ENCODE assay signal across 10 cellular contexts in genomic region chr13:98751397-98752110, GRCh38. TPM values are rescaled to one million over a fixed set of nuclear protein-coding genes. Genes with fewer than 3 reads are reported as not detected.
DNase-seq lines count a peak whose midpoint lies in the region; ATAC-seq, FAIRE-seq and TF ChIP-seq lines count a peak whose summit lies in the region.
"Had no signal": no experiment of that assay in that cellular context is flagged by ENCODE, and none has a peak within 500 bp of the region (broad histone marks: within the 10 kb centered on the region; RNA-seq: fewer than 3 reads in every experiment).

No MANE protein-coding gene starts in this region.

- WGBS in upper lobe of left lung, 2 donors = 35 to 40% methylated on average over 10 to 14 of the region's 14 CpGs

- no peak for TF ChIP-seq EP300 in upper lobe of left lung (IDR thresholded peaks at IDR 0.05)

- ATAC-seq in activated naive CD8-positive, alpha-beta T cell treated with anti-CD3 and anti-CD28 coated beads, Interleukin-2, amount 50 U/mL, for 24 hours = no peak
- ATAC-seq in left lung (peak; percentile 41), upper lobe of left lung (ENCODE audit: low FRiP score in 2 of 2) (peak in 1 of 2 donors; percentile 25)

- peaks cover 8% of the 10 kb centered on the region for H3K36me3 Mint-ChIP-seq in activated naive CD8-positive, alpha-beta T cell
- H3K36me3 Mint-ChIP-seq in activated naive CD8-positive, alpha-beta T cell treated with anti-CD3 and anti-CD28 coated beads, Interleukin-2, amount 50 U/mL, for 24 hours (ENCODE audit: low read depth) = peaks cover 7% of the 10 kb centered on the region
- H3K36me3 Mint-ChIP-seq: CD4-positive, CD25-positive, alpha-beta regulatory T cell had no signal

- H4K20me1 ChIP-seq in MM.1S (ENCODE audit: insufficient read depth, low read length) = no peaks in the 10 kb centered on the region

- no peaks in the 10 kb centered on the region for H3K79me2 ChIP-seq in MM.1S (ENCODE audit: low read length)

- no peak overlapping the region for H3K27ac Mint-ChIP-seq in activated naive CD8-positive, alpha-beta T cell
- H3K27ac Mint-ChIP-seq in activated naive CD8-positive, alpha-beta T cell treated with anti-CD3 and anti-CD28 coated beads, Interleukin-2, amount 50 U/mL, for 24 hours = no peak overlapping the region
- H3K27ac Mint-ChIP-seq: CD4-positive, CD25-positive, alpha-beta regulatory T cell had no signal

- peaks cover 5% of the 10 kb centered on the region for H3K9me3 Mint-ChIP-seq in activated naive CD8-positive, alpha-beta T cell (ENCODE audit: low read depth)
- H3K9me3 Mint-ChIP-seq in activated naive CD8-positive, alpha-beta T cell treated with anti-CD3 and anti-CD28 coated beads, Interleukin-2, amount 50 U/mL, for 24 hours = peaks cover 12% of the 10 kb centered on the region

- no peak for FAIRE-seq in RCC 7860 (lab: Jason Lieb, UNC)

- H3K27me3 ChIP-seq in colonic mucosa (peaks cover 24% of the 10 kb centered on the region), left lung (peaks cover 25 to 60% of the 10 kb centered on the region in 2 donors), upper lobe of left lung (peaks cover 0 to 22% (median 9%) of the 10 kb centered on the region in 4 donors), MM.1S (replicated peaks; ENCODE audit: insufficient read depth, low read length) (no peaks in the 10 kb centered on the region)

- H3K27me3 Mint-ChIP-seq in activated naive CD8-positive, alpha-beta T cell = peaks cover 37% of the 10 kb centered on the region
- peaks cover 53% of the 10 kb centered on the region for H3K27me3 Mint-ChIP-seq in activated naive CD8-positive, alpha-beta T cell treated with anti-CD3 and anti-CD28 coated beads, Interleukin-2, amount 50 U/mL, for 24 hours

- TF ChIP-seq CTCF in colonic mucosa (IDR thresholded peaks at IDR 0.05) = no peak
- no peak for TF ChIP-seq CTCF in left lung (IDR thresholded peaks at IDR 0.05)
- TF ChIP-seq CTCF in upper lobe of left lung (IDR thresholded peaks at IDR 0.05) = no peak
- TF ChIP-seq CTCF in MM.1S (IDR thresholded peaks at IDR 0.05; ENCODE audit: low read length) = no peak

- H3K4me2 ChIP-seq in MM.1S (ENCODE audit: low read depth, low read length) = no peak overlapping the region

- H3K4me1 Mint-ChIP-seq in activated naive CD8-positive, alpha-beta T cell (ENCODE audit: low read depth) = peaks cover 7% of the 10 kb centered on the region
- H3K4me1 Mint-ChIP-seq in activated naive CD8-positive, alpha-beta T cell treated with anti-CD3 and anti-CD28 coated beads, Interleukin-2, amount 50 U/mL, for 24 hours = no peaks in the 10 kb centered on the region

- no peak overlapping the region for H2AFZ ChIP-seq in MM.1S (ENCODE audit: low read length)

- H3K9ac ChIP-seq in colonic mucosa (ENCODE audit: low read depth in 2 of 2, low read length in 2 of 2) (no peak overlapping the region), MM.1S (ENCODE audit: low read length) (no peak overlapping the region)

- intact Hi-C loops in colonic mucosa (cut with DNase I) = no loop called here
- intact Hi-C loops in left lung (cut with DNase I) = no loop called here

- H3K9me3 ChIP-seq in colonic mucosa (no peaks in the 10 kb centered on the region), left lung (no peaks in the 10 kb centered on the region), upper lobe of left lung (peaks cover 0 to 4% (median 4%) of the 10 kb centered on the region in 4 donors), MM.1S (replicated peaks; ENCODE audit: insufficient read depth, low read length) (no peaks in the 10 kb centered on the region)

- peak overlapping the region; percentile 42 for H3K4me3 ChIP-seq in colonic mucosa
- H3K4me3 ChIP-seq in left lung = peak overlapping the region; percentile 5 to 24
- H3K4me3 ChIP-seq in upper lobe of left lung = peak overlapping the region; percentile 5 to 48 (median 39)
- no peak overlapping the region for H3K4me3 ChIP-seq in MM.1S (ENCODE audit: low read length)

- H3F3A ChIP-seq in MM.1S (ENCODE audit: insufficient read depth, low read length) = no peaks in the 10 kb centered on the region

- no peaks in the 10 kb centered on the region for H3K9me2 ChIP-seq in MM.1S (replicated peaks; ENCODE audit: insufficient read depth, low read length)

- H3K36me3 ChIP-seq in colonic mucosa = no peaks in the 10 kb centered on the region
- no peaks in the 10 kb centered on the region for H3K36me3 ChIP-seq in left lung
- no peaks in the 10 kb centered on the region for H3K36me3 ChIP-seq in upper lobe of left lung
- H3K36me3 ChIP-seq in MM.1S (replicated peaks; ENCODE audit: insufficient read depth, low read length) = no peaks in the 10 kb centered on the region

- H3K4me3 Mint-ChIP-seq in activated naive CD8-positive, alpha-beta T cell = peak overlapping the region; percentile 63
- H3K4me3 Mint-ChIP-seq in activated naive CD8-positive, alpha-beta T cell treated with anti-CD3 and anti-CD28 coated beads, Interleukin-2, amount 50 U/mL, for 24 hours = no peak overlapping the region

- H3K4me1 ChIP-seq in colonic mucosa = no peaks in the 10 kb centered on the region
- H3K4me1 ChIP-seq in left lung = peaks cover 10 to 13% of the 10 kb centered on the region in 2 donors
- peaks cover 5 to 14% (median 11%) of the 10 kb centered on the region in 4 donors for H3K4me1 ChIP-seq in upper lobe of left lung
- H3K4me1 ChIP-seq in MM.1S (ENCODE audit: low read length) = no peaks in the 10 kb centered on the region

- DNase-seq in activated naive CD8-positive, alpha-beta T cell treated with anti-CD3 and anti-CD28 coated beads, Interleukin-2, amount 50 U/mL, for 24 hours = no peak
- DNase-seq in colonic mucosa = no peak
- no peak for DNase-seq in left lung
- peak in 1 of 2 donors; percentile 25 for DNase-seq in upper lobe of left lung
- no peak for DNase-seq in MM.1S
- DNase-seq in stimulated activated CD4-positive, alpha-beta T cell treated with anti-CD3 and anti-CD28 coated beads, Interleukin-4, amount 100 ng/mL, for 4 hours = no peak
- DNase-seq in RCC 7860 (ENCODE audit: low spot score) = no peak
- DNase-seq: CD4-positive, CD25-positive, alpha-beta regulatory T cell; NCI-H2029 treated with DMSO at 0.1 percent for 48 hours had no signal

- H3K27ac ChIP-seq in colonic mucosa (no peak overlapping the region), left lung (no peak overlapping the region), upper lobe of left lung (no peak overlapping the region), MM.1S (ENCODE audit: low read length) (no peak overlapping the region)

- no peak for TF ChIP-seq POLR2A in upper lobe of left lung (IDR thresholded peaks at IDR 0.05)

RNA-seq across cellular contexts. Expression of gene SLC15A1, which starts 0.9 kb away (rescaled TPM):
- total RNA-seq in colonic mucosa (10 to 100 TPM in 1 of 2 donors, 1 to 10 TPM in 1; 2.4 to 38.5 TPM), left lung (not detected), upper lobe of left lung (under 1 TPM in 3 of 6 donors, not detected in 3; 0.07 to 0.23 (median 0.15) TPM)
- total RNA-seq: CD4-positive, CD25-positive, alpha-beta regulatory T cell had no signal
